11 cellular contexts compared by ENCODE assay signal in the genomic region with DNA sequence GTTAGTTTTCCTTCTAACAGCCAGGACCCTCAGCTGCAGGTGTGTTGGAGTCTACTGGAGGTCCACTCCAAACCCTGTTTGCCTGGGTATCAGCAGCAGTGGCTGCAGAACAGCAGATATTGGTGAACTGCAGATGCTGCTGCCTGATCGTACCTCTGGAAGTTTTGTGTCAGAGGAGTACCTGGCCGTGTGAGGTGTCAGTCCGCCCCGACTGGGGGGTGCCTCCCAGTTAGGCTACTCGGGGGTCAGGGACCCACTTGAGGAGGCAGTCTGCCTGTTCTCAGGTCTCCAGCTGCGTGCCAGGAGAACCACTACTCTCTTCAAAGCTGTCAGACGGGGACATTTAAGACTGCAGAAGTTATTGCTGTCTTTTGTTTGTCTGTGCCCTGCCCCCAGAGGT. TPM values are rescaled to one million over a fixed set of nuclear protein-coding genes. Genes with fewer than 3 reads are reported as not detected.
DNase-seq lines count a peak whose midpoint lies in the region; ATAC-seq and TF ChIP-seq lines count a peak whose summit lies in the region.
"Not testable (repeated sequence)": the region's sequence is repeated elsewhere in the genome, so short reads cannot be mapped to it uniquely, and the experiment has no call there.
"Had no signal": no experiment of that assay in that cellular context is flagged by ENCODE, and none has a peak within 500 bp of the region (broad histone marks: within the 10 kb centered on the region; RNA-seq: fewer than 3 reads in every experiment).

No MANE protein-coding gene starts in this region.

- H3K4me3 Mint-ChIP-seq in chondrocyte (ENCODE audit: unreplicated experiment), result not testable (repeated sequence)

- H3K4me3 ChIP-seq in WERI-Rb-1 (ENCODE audit: low read depth, low read length); left lung; upper lobe of right lung: not testable (repeated sequence)

- not testable (repeated sequence) for TF ChIP-seq CTCF in WERI-Rb-1 (IDR thresholded peaks at IDR 0.05; ENCODE audit: low read depth, low read length); chondrocyte (IDR thresholded peaks at IDR 0.05); left lung (IDR thresholded peaks at IDR 0.05); upper lobe of right lung (IDR thresholded peaks at IDR 0.05)

- not testable (repeated sequence) for H3K9me3 Mint-ChIP-seq in chondrocyte (ENCODE audit: low read depth)

- DNase-seq in WERI-Rb-1 (peak; percentile 1), chondrocyte (ENCODE audit: low spot score) (peak; percentile 39), cardiac septum (ENCODE audit: low spot score) (peak; percentile 62), left lung (peak; percentile 6 to 18), posterior vena cava (ENCODE audit: low spot score) (peak; percentile 8), upper lobe of right lung (peak; percentile 17)

- intact Hi-C loops in cardiac septum (cut with DNase I); left lung (cut with DNase I); posterior vena cava (cut with DNase I); upper lobe of right lung (cut with DNase I): not testable (repeated sequence)

- H3K36me3 Mint-ChIP-seq in chondrocyte (ENCODE audit: low read depth), result not testable (repeated sequence)

- H3K9me3 ChIP-seq in WERI-Rb-1 (ENCODE audit: severe bottlenecking); left lung; upper lobe of right lung: not testable (repeated sequence)

- not testable (repeated sequence) for H3K27ac Mint-ChIP-seq in chondrocyte (ENCODE audit: unreplicated experiment)

- not testable (repeated sequence) for H3K4me1 Mint-ChIP-seq in chondrocyte (ENCODE audit: low read depth)

- not testable (repeated sequence) for H3K36me3 ChIP-seq in WERI-Rb-1, left lung, upper lobe of right lung

- H3K27me3 ChIP-seq in WERI-Rb-1 (ENCODE audit: insufficient read depth, low read depth, severe bottlenecking); left lung; upper lobe of right lung: not testable (repeated sequence)

- H3K4me1 ChIP-seq in left lung, upper lobe of right lung: not testable (repeated sequence)

- ATAC-seq in left lung, upper lobe of right lung: not testable (repeated sequence)

- not testable (repeated sequence) for H3K27me3 Mint-ChIP-seq in chondrocyte (ENCODE audit: low read depth)

- not testable (repeated sequence) for H3K27ac ChIP-seq in WERI-Rb-1, left lung, upper lobe of right lung

RNA-seq across cellular contexts. Expression of gene NXF2, which starts 11.3 kb away (rescaled TPM):
- total RNA-seq in chondrocyte, result not detected in 3 replicates
- not detected for total RNA-seq in cardiac septum
- total RNA-seq in left lung, result under 1 TPM in 1 of 2 donors, not detected in 1; 0.24 TPM
- total RNA-seq in posterior vena cava, result not detected
- not detected for total RNA-seq in upper lobe of right lung
- total RNA-seq: B cell; Caco-2; CD4-positive, CD25-positive, alpha-beta regulatory T cell; CD8-positive, alpha-beta T cell; HFFc6 had no signal

RNA-seq across cellular contexts. Expression of gene TCP11X1, which starts 20.6 kb away (rescaled TPM):
- total RNA-seq in chondrocyte, result not detected in 3 replicates
- total RNA-seq in cardiac septum, result not detected
- not detected for total RNA-seq in left lung
- total RNA-seq in posterior vena cava, result not detected
- total RNA-seq in upper lobe of right lung, result not detected
- total RNA-seq: B cell; Caco-2; CD4-positive, CD25-positive, alpha-beta regulatory T cell; CD8-positive, alpha-beta T cell; HFFc6 had no signal

Comparison
In these comparisons a context has a peak if more than half of its experiments do, and no peak if none do; other contexts are left out.
1. DNase-seq: peak in every context shown above with its lines; median percentile 62 in cardiac septum; 39 in chondrocyte; 17 in upper lobe of right lung; 12 in left lung; 8 in posterior vena cava; 1 in WERI-Rb-1.